1 cellular context compared by ENCODE assay signal in the genomic region with DNA sequence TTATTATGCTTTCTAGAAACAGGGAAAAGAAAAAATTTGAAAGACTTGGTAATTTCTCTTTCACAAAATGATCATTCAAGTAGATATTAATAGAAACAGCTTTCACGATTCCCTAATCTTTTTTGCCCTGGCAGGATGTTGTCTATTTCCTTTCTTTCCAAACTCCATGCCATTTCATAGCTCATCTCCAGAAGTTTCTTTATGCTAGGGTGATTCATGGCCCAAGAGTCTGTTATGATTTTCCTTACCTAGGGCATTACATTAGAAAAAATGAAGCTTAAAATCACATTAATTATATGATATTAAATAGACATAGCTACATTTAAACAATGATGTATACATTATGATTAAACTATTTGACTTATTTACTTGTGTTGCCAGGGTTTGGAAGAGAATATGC.
TF ChIP-seq lines count a peak whose summit lies in the region.

No MANE protein-coding gene starts in this region.

TF ChIP-seq in SK-N-SH treated with all-trans-retinoic acid at 6 μM for 48 hours, 23 proteins besides CTCF, POLR2A, EP300 and RAD21 (continued from another document):
- TF ChIP-seq, protein P1, sequence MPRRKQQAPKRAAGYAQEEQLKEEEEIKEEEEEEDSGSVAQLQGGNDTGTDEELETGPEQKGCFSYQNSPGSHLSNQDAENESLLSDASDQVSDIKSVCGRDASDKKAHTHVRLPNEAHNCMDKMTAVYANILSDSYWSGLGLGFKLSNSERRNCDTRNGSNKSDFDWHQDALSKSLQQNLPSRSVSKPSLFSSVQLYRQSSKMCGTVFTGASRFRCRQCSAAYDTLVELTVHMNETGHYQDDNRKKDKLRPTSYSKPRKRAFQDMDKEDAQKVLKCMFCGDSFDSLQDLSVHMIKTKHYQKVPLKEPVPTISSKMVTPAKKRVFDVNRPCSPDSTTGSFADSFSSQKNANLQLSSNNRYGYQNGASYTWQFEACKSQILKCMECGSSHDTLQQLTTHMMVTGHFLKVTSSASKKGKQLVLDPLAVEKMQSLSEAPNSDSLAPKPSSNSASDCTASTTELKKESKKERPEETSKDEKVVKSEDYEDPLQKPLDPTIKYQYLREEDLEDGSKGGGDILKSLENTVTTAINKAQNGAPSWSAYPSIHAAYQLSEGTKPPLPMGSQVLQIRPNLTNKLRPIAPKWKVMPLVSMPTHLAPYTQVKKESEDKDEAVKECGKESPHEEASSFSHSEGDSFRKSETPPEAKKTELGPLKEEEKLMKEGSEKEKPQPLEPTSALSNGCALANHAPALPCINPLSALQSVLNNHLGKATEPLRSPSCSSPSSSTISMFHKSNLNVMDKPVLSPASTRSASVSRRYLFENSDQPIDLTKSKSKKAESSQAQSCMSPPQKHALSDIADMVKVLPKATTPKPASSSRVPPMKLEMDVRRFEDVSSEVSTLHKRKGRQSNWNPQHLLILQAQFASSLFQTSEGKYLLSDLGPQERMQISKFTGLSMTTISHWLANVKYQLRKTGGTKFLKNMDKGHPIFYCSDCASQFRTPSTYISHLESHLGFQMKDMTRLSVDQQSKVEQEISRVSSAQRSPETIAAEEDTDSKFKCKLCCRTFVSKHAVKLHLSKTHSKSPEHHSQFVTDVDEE (CRISPR knock-in tag; IDR thresholded peaks at IDR 0.05), result no peak
- TF ChIP-seq ZC3H10 (CRISPR knock-in tag; IDR thresholded peaks at IDR 0.05) (no peak), ZFP30 (CRISPR knock-in tag; IDR thresholded peaks at IDR 0.05) (no peak), ZNF565 (CRISPR knock-in tag; conservative IDR thresholded peaks at IDR 0.05; ENCODE audit: low read depth) (no peak), ISL1 (CRISPR knock-in tag; IDR thresholded peaks at IDR 0.05) (no peak), TOX (CRISPR knock-in tag; IDR thresholded peaks at IDR 0.05; ENCODE audit: borderline replicate concordance) (no peak)
